In the genomic region with DNA sequence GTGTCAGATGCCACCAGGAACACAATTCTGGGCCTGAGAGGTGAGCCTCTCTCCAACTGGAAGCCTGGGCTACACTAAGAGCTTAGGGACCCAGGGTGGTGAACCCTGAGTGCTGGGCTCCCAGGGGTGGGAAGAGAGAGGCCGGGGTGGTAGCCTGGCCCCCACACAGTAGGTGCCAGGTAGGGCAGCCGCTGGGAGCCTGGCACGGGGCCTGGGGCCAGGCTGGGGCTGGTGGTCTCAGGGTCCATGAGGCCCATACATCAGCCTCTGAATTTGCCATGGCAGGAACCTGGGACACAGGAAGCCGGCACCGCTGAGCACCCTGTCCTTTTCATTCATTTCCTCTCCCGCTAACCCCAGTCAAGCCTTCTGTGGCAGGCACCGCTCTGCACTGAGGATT, we compare ENCODE assay signal across 18 cellular contexts. TPM values are rescaled to one million over a fixed set of nuclear protein-coding genes. Genes with fewer than 3 reads are reported as not detected.
A peak's percentile ranks its signal among the peaks of the same experiment; 100 is the strongest.
DNase-seq lines count a peak whose midpoint lies in the region; ATAC-seq and TF ChIP-seq lines count a peak whose summit lies in the region.
"Had no signal": no experiment of that assay in that cellular context is flagged by ENCODE, and none has a peak within 500 bp of the region (broad histone marks: within the 10 kb centered on the region; RNA-seq: fewer than 3 reads in every experiment).

No MANE protein-coding gene starts in this region.

- CTCF ChIA-PET in activated CD8-positive, alpha-beta memory T cell treated with anti-CD3 and anti-CD28 coated beads, Interleukin-2, amount 10 ng/mL, durations not matched to agents 7 days and 5 days (lab: Charles Lee): no interaction called here

- ATAC-seq in upper lobe of left lung (ENCODE audit: low FRiP score in 2 of 2): no peak
- ATAC-seq in stimulated activated effector memory CD8-positive, alpha-beta T cell treated with anti-CD3 and anti-CD28 coated beads, Interleukin-12 subunit alpha, Interleukin-12 subunit beta, amount 100 ng/mL, for 72 hours: no peak
- no peak for ATAC-seq in activated CD8-positive, alpha-beta memory T cell treated with anti-CD3 and anti-CD28 coated beads, Interleukin-2, amount 10 ng/mL, durations not matched to agents 7 days and 5 days

- TF ChIP-seq EP300 in upper lobe of left lung (IDR thresholded peaks at IDR 0.05): no peak

- H3K27ac Mint-ChIP-seq in stimulated activated effector memory CD8-positive, alpha-beta T cell treated with anti-CD3 and anti-CD28 coated beads, Interleukin-12 subunit alpha, Interleukin-12 subunit beta, amount 100 ng/mL, for 72 hours: no peak overlapping the region
- no peak overlapping the region for H3K27ac Mint-ChIP-seq in activated CD8-positive, alpha-beta memory T cell treated with anti-CD3 and anti-CD28 coated beads, Interleukin-2, amount 10 ng/mL, durations not matched to agents 7 days and 5 days
- H3K27ac Mint-ChIP-seq: activated B cell treated with CpG ODN at 0.5 μM for 24 hours; activated naive CD8-positive, alpha-beta T cell treated with anti-CD3 and anti-CD28 coated beads for 36 hours; CD4-positive, alpha-beta T cell had no signal

- DNase-seq in left ventricle myocardium inferior (no peak), cardiac septum (ENCODE audit: low spot score) (no peak), brain microvascular endothelial cell (no peak), upper lobe of left lung (no peak), ureter (ENCODE audit: low spot score) (no peak)
- DNase-seq in stimulated activated effector memory CD8-positive, alpha-beta T cell treated with anti-CD3 and anti-CD28 coated beads, Interleukin-12 subunit alpha, Interleukin-12 subunit beta, amount 100 ng/mL, for 72 hours (ENCODE audit: low spot score in 2 of 2): no peak
- no peak for DNase-seq in activated CD8-positive, alpha-beta memory T cell treated with anti-CD3 and anti-CD28 coated beads, Interleukin-2, amount 10 ng/mL, durations not matched to agents 7 days and 5 days
- DNase-seq: activated B cell treated with CpG ODN at 0.5 μM for 24 hours; activated naive CD8-positive, alpha-beta T cell treated with anti-CD3 and anti-CD28 coated beads for 36 hours; CD4-positive, alpha-beta T cell; NCI-H1092; NCI-H2107; NCI-H524; tibial artery had no signal

- H3K27me3 ChIP-seq in left ventricle myocardium inferior (ENCODE audit: low read depth): no peaks in the 10 kb centered on the region
- no peaks in the 10 kb centered on the region for H3K27me3 ChIP-seq in brain microvascular endothelial cell (replicated peaks)
- H3K27me3 ChIP-seq in mucosa of stomach (ENCODE audit: control insufficient read depth, insufficient read depth, low read length): no peaks in the 10 kb centered on the region
- H3K27me3 ChIP-seq in upper lobe of left lung: no peaks in the 10 kb centered on the region
- H3K27me3 ChIP-seq: tibial artery had no signal

- no peaks in the 10 kb centered on the region for H3K27me3 Mint-ChIP-seq in activated CD8-positive, alpha-beta memory T cell treated with anti-CD3 and anti-CD28 coated beads, Interleukin-2, amount 10 ng/mL, durations not matched to agents 7 days and 5 days
- H3K27me3 Mint-ChIP-seq: activated B cell treated with CpG ODN at 0.5 μM for 24 hours; activated naive CD8-positive, alpha-beta T cell treated with anti-CD3 and anti-CD28 coated beads for 36 hours; CD4-positive, alpha-beta T cell had no signal

- 91 to 95% methylated on average over 5 to 6 of the region's 7 CpGs for WGBS in upper lobe of left lung, 2 donors

- H3K9me3 ChIP-seq in left ventricle myocardium inferior (replicated peaks) (no peaks in the 10 kb centered on the region), mucosa of stomach (ENCODE audit: control insufficient read depth, low read length) (no peaks in the 10 kb centered on the region), upper lobe of left lung (no peaks in the 10 kb centered on the region)
- H3K9me3 ChIP-seq: tibial artery had no signal

- H3K4me1 ChIP-seq in left ventricle myocardium inferior (peaks cover 49% of the 10 kb centered on the region), mucosa of stomach (ENCODE audit: control insufficient read depth, insufficient read depth, low read length) (peaks cover 55% of the 10 kb centered on the region), upper lobe of left lung (peaks cover 39 to 46% (median 43%) of the 10 kb centered on the region in 4 donors)

- H3K36me3 Mint-ChIP-seq in stimulated activated effector memory CD8-positive, alpha-beta T cell treated with anti-CD3 and anti-CD28 coated beads, Interleukin-12 subunit alpha, Interleukin-12 subunit beta, amount 100 ng/mL, for 72 hours: peaks cover 17% of the 10 kb centered on the region
- no peaks in the 10 kb centered on the region for H3K36me3 Mint-ChIP-seq in activated CD8-positive, alpha-beta memory T cell treated with anti-CD3 and anti-CD28 coated beads, Interleukin-2, amount 10 ng/mL, durations not matched to agents 7 days and 5 days
- H3K36me3 Mint-ChIP-seq: activated naive CD8-positive, alpha-beta T cell treated with anti-CD3 and anti-CD28 coated beads for 36 hours had no signal

- H3K4me3 Mint-ChIP-seq in stimulated activated effector memory CD8-positive, alpha-beta T cell treated with anti-CD3 and anti-CD28 coated beads, Interleukin-12 subunit alpha, Interleukin-12 subunit beta, amount 100 ng/mL, for 72 hours: no peak overlapping the region
- H3K4me3 Mint-ChIP-seq in activated CD8-positive, alpha-beta memory T cell treated with anti-CD3 and anti-CD28 coated beads, Interleukin-2, amount 10 ng/mL, durations not matched to agents 7 days and 5 days: no peak overlapping the region
- H3K4me3 Mint-ChIP-seq: activated B cell treated with CpG ODN at 0.5 μM for 24 hours; activated naive CD8-positive, alpha-beta T cell treated with anti-CD3 and anti-CD28 coated beads for 36 hours; CD4-positive, alpha-beta T cell; T-helper 2 cell treated with Interferon-gamma antibody and Interleukin-4, amounts not matched to agents 5 μg/mL and 100 μg/mL, for 36 hours had no signal

- TF ChIP-seq CTCF in left ventricle myocardium inferior (IDR thresholded peaks at IDR 0.05; ENCODE audit: borderline replicate concordance) (no peak), brain microvascular endothelial cell (IDR thresholded peaks at IDR 0.05; ENCODE audit: low read depth, low read length, missing control alignments) (no peak), upper lobe of left lung (IDR thresholded peaks at IDR 0.05) (no peak)

- intact Hi-C loops in left ventricle myocardium inferior (cut with micrococcal nuclease): no loop called here
- intact Hi-C loops in cardiac septum (cut with DNase I): loop anchor here (5.0 kb wide), 1 partner anchor 195 kb away; no protein-coding TSS in a partner anchor

- peak overlapping the region; percentile 25 for H3K27ac ChIP-seq in left ventricle myocardium inferior (replicated peaks)
- peak overlapping the region; percentile 74 for H3K27ac ChIP-seq in brain microvascular endothelial cell
- peak overlapping the region in 3 of 4 donors; percentile 5 to 25 (median 6) for H3K27ac ChIP-seq in upper lobe of left lung
- H3K27ac ChIP-seq: KMS-11 had no signal

- in situ Hi-C loops in brain microvascular endothelial cell (cut with HindIII; ENCODE audit: low pct_ligation_motif_present, low sequenced_read_pairs): no loop called here

- H3K9ac ChIP-seq in mucosa of stomach (ENCODE audit: low read length): peak overlapping the region; percentile 3
- H3K9ac ChIP-seq: KMS-11 had no signal

- TF ChIP-seq POLR2A in upper lobe of left lung (IDR thresholded peaks at IDR 0.05): no peak

- H3K9me3 Mint-ChIP-seq in stimulated activated effector memory CD8-positive, alpha-beta T cell treated with anti-CD3 and anti-CD28 coated beads, Interleukin-12 subunit alpha, Interleukin-12 subunit beta, amount 100 ng/mL, for 72 hours: no peaks in the 10 kb centered on the region
- H3K9me3 Mint-ChIP-seq in activated CD8-positive, alpha-beta memory T cell treated with anti-CD3 and anti-CD28 coated beads, Interleukin-2, amount 10 ng/mL, durations not matched to agents 7 days and 5 days (ENCODE audit: low read depth): no peaks in the 10 kb centered on the region
- H3K9me3 Mint-ChIP-seq: activated B cell treated with CpG ODN at 0.5 μM for 24 hours; activated naive CD8-positive, alpha-beta T cell treated with anti-CD3 and anti-CD28 coated beads for 36 hours; CD4-positive, alpha-beta T cell; T-helper 2 cell treated with Interferon-gamma antibody and Interleukin-4, amounts not matched to agents 5 μg/mL and 100 μg/mL, for 36 hours had no signal

- H3K4me3 ChIP-seq in left ventricle myocardium inferior: no peak overlapping the region
- no peak overlapping the region for H3K4me3 ChIP-seq in brain microvascular endothelial cell (ENCODE audit: low read depth, low read length)
- H3K4me3 ChIP-seq in mucosa of stomach (ENCODE audit: low read length): no peak overlapping the region
- H3K4me3 ChIP-seq in upper lobe of left lung: no peak overlapping the region
- H3K4me3 ChIP-seq: tibial artery had no signal

- H3K36me3 ChIP-seq in left ventricle myocardium inferior (no peaks in the 10 kb centered on the region), brain microvascular endothelial cell (replicated peaks) (no peaks in the 10 kb centered on the region), mucosa of stomach (ENCODE audit: control insufficient read depth, insufficient read depth, low read length) (no peaks in the 10 kb centered on the region), upper lobe of left lung (no peaks in the 10 kb centered on the region)
- H3K36me3 ChIP-seq: tibial artery had no signal

- H3K4me1 Mint-ChIP-seq in stimulated activated effector memory CD8-positive, alpha-beta T cell treated with anti-CD3 and anti-CD28 coated beads, Interleukin-12 subunit alpha, Interleukin-12 subunit beta, amount 100 ng/mL, for 72 hours: peaks cover 59% of the 10 kb centered on the region
- peaks cover 38% of the 10 kb centered on the region for H3K4me1 Mint-ChIP-seq in activated CD8-positive, alpha-beta memory T cell treated with anti-CD3 and anti-CD28 coated beads, Interleukin-2, amount 10 ng/mL, durations not matched to agents 7 days and 5 days

RNA-seq across cellular contexts. Expression of gene MYEOV, which starts 8.5 kb away (rescaled TPM):
- total RNA-seq in left ventricle myocardium inferior (not detected), cardiac septum (not detected), upper lobe of left lung (under 1 TPM in 4 of 6 donors, not detected in 2; 0.30 to 0.98 (median 0.77) TPM), ureter (not detected)
- not detected for total RNA-seq in activated CD8-positive, alpha-beta memory T cell treated with anti-CD3 and anti-CD28 coated beads, Interleukin-2, amount 10 ng/mL, durations not matched to agents 7 days and 5 days
- total RNA-seq: activated naive CD8-positive, alpha-beta T cell treated with anti-CD3 and anti-CD28 coated beads for 36 hours; CD4-positive, alpha-beta T cell; lung microvascular endothelial cell had no signal

Comparison
In these comparisons a context has a peak if more than half of its experiments do, and no peak if none do; other contexts are left out.
1. H3K27ac ChIP-seq: peak in every context shown above with its lines; median percentile 74 in brain microvascular endothelial cell; 25 in left ventricle myocardium inferior; 6 in upper lobe of left lung.